Comparison of ENCODE assay signal across 22 cellular contexts in genomic region chr20:41671143-41671542, GRCh38. TPM values are rescaled to one million over a fixed set of nuclear protein-coding genes. Genes with fewer than 3 reads are reported as not detected.
DNase-seq lines count a peak whose midpoint lies in the region; ATAC-seq, FAIRE-seq and TF ChIP-seq lines count a peak whose summit lies in the region.
"Had no signal": no experiment of that assay in that cellular context is flagged by ENCODE, and none has a peak within 500 bp of the region (broad histone marks: within the 10 kb centered on the region; RNA-seq: fewer than 3 reads in every experiment).

No MANE protein-coding gene starts in this region.

- H3K4me3 Mint-ChIP-seq in WTC11, result no peak overlapping the region
- no peak overlapping the region for H3K4me3 Mint-ChIP-seq in stimulated activated naive B cell treated with anti-CD40 and anti-IgM and Interleukin-4, amounts not matched to agents 10 μg/mL and 1 μg/mL and 100 μg/mL, for 72 hours
- H3K4me3 Mint-ChIP-seq: CD8-positive, alpha-beta T cell had no signal

- TF ChIP-seq CTCF in WTC11 (IDR thresholded peaks at IDR 0.05) (no peak), RWPE1 (conservative IDR thresholded peaks at IDR 0.05; ENCODE audit: low read depth) (no peak)

- no peak overlapping the region for H3K27ac Mint-ChIP-seq in WTC11
- H3K27ac Mint-ChIP-seq in stimulated activated naive B cell treated with anti-CD40 and anti-IgM and Interleukin-4, amounts not matched to agents 10 μg/mL and 1 μg/mL and 100 μg/mL, for 72 hours, result peak overlapping the region; percentile 28
- H3K27ac Mint-ChIP-seq: CD8-positive, alpha-beta T cell had no signal

- H3K9me3 Mint-ChIP-seq in WTC11, result peaks cover 13% of the 10 kb centered on the region
- no peaks in the 10 kb centered on the region for H3K9me3 Mint-ChIP-seq in stimulated activated naive B cell treated with anti-CD40 and anti-IgM and Interleukin-4, amounts not matched to agents 10 μg/mL and 1 μg/mL and 100 μg/mL, for 72 hours

- H3K4me1 Mint-ChIP-seq in WTC11, result peaks cover 13% of the 10 kb centered on the region
- peaks cover 6 to 7% of the 10 kb centered on the region in 2 donors for H3K4me1 Mint-ChIP-seq in stimulated activated naive B cell treated with anti-CD40 and anti-IgM and Interleukin-4, amounts not matched to agents 10 μg/mL and 1 μg/mL and 100 μg/mL, for 72 hours

- no peaks in the 10 kb centered on the region for H3K36me3 Mint-ChIP-seq in WTC11
- no peaks in the 10 kb centered on the region for H3K36me3 Mint-ChIP-seq in stimulated activated naive B cell treated with anti-CD40 and anti-IgM and Interleukin-4, amounts not matched to agents 10 μg/mL and 1 μg/mL and 100 μg/mL, for 72 hours
- H3K36me3 Mint-ChIP-seq: CD8-positive, alpha-beta T cell had no signal

- DNase-seq in DMS153 (lab: John Stamatoyannopoulos, UW) (peak; percentile 19), DMS153 treated with DMSO at 0.1 percent for 48 hours (lab: John Stamatoyannopoulos, UW; ENCODE audit: unreplicated experiment) (no peak), HTR-8/SVneo (ENCODE audit: insufficient read length, low spot score) (no peak), WTC11 (ENCODE audit: low spot score) (no peak), RWPE1 (ENCODE audit: low spot score) (no peak), iPS-NIHi7 (ENCODE audit: extremely low spot score) (no peak)
- DNase-seq in stimulated activated naive B cell treated with anti-CD40 and anti-IgM and Interleukin-4, amounts not matched to agents 10 μg/mL and 1 μg/mL and 100 μg/mL, for 72 hours, result no peak
- DNase-seq: ACHN; C1 segment of cervical spinal cord; CD8-positive, alpha-beta T cell; MG63; NCI-H1417 treated with DMSO at 0.1 percent for 48 hours; NCI-H1930; NCI-H748 treated with DMSO at 0.1 percent for 48 hours; Peyer's patch; SJCRH30; T-helper 1 cell had no signal

- no peak overlapping the region for H3K27ac ChIP-seq in RWPE1
- H3K27ac ChIP-seq: 22Rv1, Peyer's patch, SJCRH30 had no signal

- CTCF ChIA-PET in WTC11 (lab: Charles Lee) (interaction anchor here (0.9 to 1.1 kb wide), 3 partner anchors 22 to 331 kb away, joined by 3 to 4 read pairs (median 3); partner anchors contain the start of gene LPIN3), RWPE1 (lab: Yijun Ruan, JAX) (no interaction called here)

- POLR2A ChIA-PET in WTC11 (lab: Charles Lee) (interaction anchor here (0.6 kb wide), 1 partner anchor 53 kb away, joined by 4 read pairs; the partner anchor contains the start of gene CHD6), RWPE1 (lab: Yijun Ruan, JAX; ENCODE audit: low non-redundant PET) (no interaction called here)

- peak; percentile 9 for FAIRE-seq in HTR-8/SVneo (lab: Jason Lieb, UNC)
- FAIRE-seq: G401.6, GM18507, H54 had no signal

- ATAC-seq in WTC11, result peak; percentile 59
- ATAC-seq in stimulated activated naive B cell treated with anti-CD40 and anti-IgM and Interleukin-4, amounts not matched to agents 10 μg/mL and 1 μg/mL and 100 μg/mL, for 72 hours (replicated peaks), result no peak
- no peak for ATAC-seq in GM19324 (IDR thresholded peaks at IDR 0.05; ENCODE audit: low FRiP score, unreplicated experiment)
- ATAC-seq: CD8-positive, alpha-beta T cell had no signal

- peaks cover 3% of the 10 kb centered on the region; the same call in 1 of the 2 replicates for H3K27me3 Mint-ChIP-seq in WTC11 (ENCODE audit: low read depth)
- H3K27me3 Mint-ChIP-seq in stimulated activated naive B cell treated with anti-CD40 and anti-IgM and Interleukin-4, amounts not matched to agents 10 μg/mL and 1 μg/mL and 100 μg/mL, for 72 hours, result peaks cover 25 to 42% of the 10 kb centered on the region in 2 donors

TF ChIP-seq in WTC11, 78 proteins besides CTCF, POLR2A, EP300 and RAD21:
- TF ChIP-seq FOXP1 (CRISPR knock-in tag; IDR thresholded peaks at IDR 0.05; ENCODE audit: borderline replicate concordance) (no peak), KAT7 (CRISPR knock-in tag; IDR thresholded peaks at IDR 0.05; ENCODE audit: borderline replicate concordance) (no peak)
- TF ChIP-seq, protein P1, sequence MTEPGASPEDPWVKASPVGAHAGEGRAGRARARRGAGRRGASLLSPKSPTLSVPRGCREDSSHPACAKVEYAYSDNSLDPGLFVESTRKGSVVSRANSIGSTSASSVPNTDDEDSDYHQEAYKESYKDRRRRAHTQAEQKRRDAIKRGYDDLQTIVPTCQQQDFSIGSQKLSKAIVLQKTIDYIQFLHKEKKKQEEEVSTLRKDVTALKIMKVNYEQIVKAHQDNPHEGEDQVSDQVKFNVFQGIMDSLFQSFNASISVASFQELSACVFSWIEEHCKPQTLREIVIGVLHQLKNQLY (CRISPR knock-in tag; IDR thresholded peaks at IDR 0.05), result no peak

RNA-seq across cellular contexts. Expression of gene CHD6, which starts 53.0 kb away (rescaled TPM):
- total RNA-seq in WTC11 (2021), result 52.1 to 61.9 TPM (median 52.8 TPM) in 3 replicates
